Comparison of ENCODE assay signal across 19 cellular contexts in the genomic region with DNA sequence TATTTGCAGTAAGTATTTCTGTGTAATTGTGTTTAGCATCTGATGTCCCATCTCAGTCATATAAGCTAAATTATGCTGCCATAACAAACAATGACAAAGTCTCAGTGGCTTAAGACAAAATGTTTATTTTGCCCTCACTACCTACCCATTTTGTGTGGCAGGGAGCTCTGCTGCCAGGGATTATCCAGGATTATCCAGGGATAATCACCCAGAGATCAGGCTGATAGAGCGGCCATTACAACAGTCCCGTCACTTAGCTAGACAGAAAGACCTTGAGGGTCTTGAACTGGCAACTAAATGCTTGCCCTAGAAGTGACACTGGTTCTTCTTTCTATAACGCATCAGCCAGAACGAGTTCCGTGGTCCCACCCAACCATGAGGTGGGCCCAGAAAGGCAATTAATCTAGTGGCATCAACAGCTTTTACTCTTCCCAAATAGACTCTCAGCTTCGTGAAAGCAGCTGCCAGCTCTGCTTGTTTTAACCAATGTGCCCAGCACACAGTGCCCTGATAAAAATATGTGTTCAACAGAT. TPM values are rescaled to one million over a fixed set of nuclear protein-coding genes. Genes with fewer than 3 reads are reported as not detected.
DNase-seq lines count a peak whose midpoint lies in the region; ATAC-seq and TF ChIP-seq lines count a peak whose summit lies in the region.
"Had no signal": no experiment of that assay in that cellular context is flagged by ENCODE, and none has a peak within 500 bp of the region (broad histone marks: within the 10 kb centered on the region; RNA-seq: fewer than 3 reads in every experiment).

No MANE protein-coding gene starts in this region.

- peaks cover 4 to 5% of the 10 kb centered on the region in 2 donors for H3K36me3 Mint-ChIP-seq in activated T-cell treated with anti-CD3 and anti-CD28 coated beads, Interleukin-2, amount 50 U/mL, for 72 hours (ENCODE audit: insufficient read depth in 2 of 2)
- H3K36me3 Mint-ChIP-seq in type B pancreatic cell = no peaks in the 10 kb centered on the region
- no peaks in the 10 kb centered on the region for H3K36me3 Mint-ChIP-seq in mesothelial cell of epicardium

- no peak for TF ChIP-seq POLR2A in erythroblast (IDR thresholded peaks at IDR 0.05; ENCODE audit: low read length)

- no peak overlapping the region for H3K4me3 Mint-ChIP-seq in activated T-cell treated with anti-CD3 and anti-CD28 coated beads, Interleukin-2, amount 50 U/mL, for 72 hours
- H3K4me3 Mint-ChIP-seq in type B pancreatic cell (no peak overlapping the region), mesothelial cell of epicardium (no peak overlapping the region)
- H3K4me3 Mint-ChIP-seq: activated CD4-positive, alpha-beta T cell treated with anti-CD3 and anti-CD28 coated beads, Interleukin-2, amount 10 ng/mL, durations not matched to agents 7 days and 5 days had no signal

- H3K36me3 ChIP-seq in WERI-Rb-1 = no peaks in the 10 kb centered on the region
- H3K36me3 ChIP-seq: breast epithelium, transverse colon had no signal

- H3K27me3 Mint-ChIP-seq in activated T-cell treated with anti-CD3 and anti-CD28 coated beads, Interleukin-2, amount 50 U/mL, for 72 hours (ENCODE audit: low read depth) = no peaks in the 10 kb centered on the region
- H3K27me3 Mint-ChIP-seq in type B pancreatic cell (no peaks in the 10 kb centered on the region), mesothelial cell of epicardium (ENCODE audit: low read depth) (no peaks in the 10 kb centered on the region)
- H3K27me3 Mint-ChIP-seq: activated CD4-positive, alpha-beta T cell treated with anti-CD3 and anti-CD28 coated beads, Interleukin-2, amount 10 ng/mL, durations not matched to agents 7 days and 5 days had no signal

- no peak overlapping the region for H3K27ac ChIP-seq in WERI-Rb-1
- H3K27ac ChIP-seq: breast epithelium, pancreas, Peyer's patch, transverse colon had no signal

- H3K4me1 Mint-ChIP-seq in activated T-cell treated with anti-CD3 and anti-CD28 coated beads, Interleukin-2, amount 50 U/mL, for 72 hours (ENCODE audit: low read depth) = peaks cover 47% of the 10 kb centered on the region
- H3K4me1 Mint-ChIP-seq in type B pancreatic cell (ENCODE audit: unreplicated experiment) (no peaks in the 10 kb centered on the region), mesothelial cell of epicardium (no peaks in the 10 kb centered on the region)

- no peaks in the 10 kb centered on the region for H3K9me3 Mint-ChIP-seq in activated T-cell treated with anti-CD3 and anti-CD28 coated beads, Interleukin-2, amount 50 U/mL, for 72 hours
- H3K9me3 Mint-ChIP-seq in type B pancreatic cell = no peaks in the 10 kb centered on the region
- H3K9me3 Mint-ChIP-seq in mesothelial cell of epicardium = no peaks in the 10 kb centered on the region
- H3K9me3 Mint-ChIP-seq: activated CD4-positive, alpha-beta T cell treated with anti-CD3 and anti-CD28 coated beads, Interleukin-2, amount 10 ng/mL, durations not matched to agents 7 days and 5 days had no signal

- no peaks in the 10 kb centered on the region for H3K9me3 ChIP-seq in WERI-Rb-1 (ENCODE audit: severe bottlenecking)
- H3K9me3 ChIP-seq: breast epithelium, pancreas, Peyer's patch, transverse colon had no signal

- H3K27me3 ChIP-seq in WERI-Rb-1 (ENCODE audit: insufficient read depth, low read depth, severe bottlenecking) = no peaks in the 10 kb centered on the region
- H3K27me3 ChIP-seq: breast epithelium, pancreas, Peyer's patch, transverse colon had no signal

- TF ChIP-seq CTCF in WERI-Rb-1 (IDR thresholded peaks at IDR 0.05; ENCODE audit: low read depth, low read length) (no peak), type B pancreatic cell (conservative IDR thresholded peaks at IDR 0.05) (no peak), mesothelial cell of epicardium (IDR thresholded peaks at IDR 0.05; ENCODE audit: unreplicated experiment) (no peak)

- peak overlapping the region; percentile 85 for H3K27ac Mint-ChIP-seq in activated T-cell treated with anti-CD3 and anti-CD28 coated beads, Interleukin-2, amount 50 U/mL, for 72 hours
- no peak overlapping the region for H3K27ac Mint-ChIP-seq in type B pancreatic cell
- no peak overlapping the region for H3K27ac Mint-ChIP-seq in mesothelial cell of epicardium
- H3K27ac Mint-ChIP-seq: activated CD4-positive, alpha-beta T cell treated with anti-CD3 and anti-CD28 coated beads, Interleukin-2, amount 10 ng/mL, durations not matched to agents 7 days and 5 days had no signal

- no peak overlapping the region for H3K4me3 ChIP-seq in WERI-Rb-1 (ENCODE audit: low read depth, low read length)
- H3K4me3 ChIP-seq: breast epithelium, pancreas, Peyer's patch, transverse colon had no signal

- no peak for ATAC-seq in activated T-cell treated with anti-CD3 and anti-CD28 coated beads, Interleukin-2, amount 50 U/mL, for 72 hours (replicated peaks in 1 of 2)
- ATAC-seq in GM19395 (IDR thresholded peaks at IDR 0.05; ENCODE audit: unreplicated experiment) = no peak
- ATAC-seq: HCT116, pancreas had no signal

- no peak for DNase-seq in activated T-cell treated with anti-CD3 and anti-CD28 coated beads, Interleukin-2, amount 50 U/mL, for 72 hours
- DNase-seq in activated T-cell treated with anti-CD3 and anti-CD28 coated beads for 4 hours = no peak
- peak; percentile 75 for DNase-seq in WERI-Rb-1
- peak; percentile 46 to 74 for DNase-seq in erythroblast (lab: John Stamatoyannopoulos, UW)
- peak; percentile 7 for DNase-seq in type B pancreatic cell (ENCODE audit: extremely low spot score, unreplicated experiment)
- no peak for DNase-seq in mesothelial cell of epicardium (ENCODE audit: low spot score in 2 of 2, unreplicated experiment in 2 of 2)
- no peak for DNase-seq in GM19238 (ENCODE audit: insufficient read length, low spot score)
- DNase-seq: activated CD4-positive, alpha-beta T cell treated with anti-CD3 and anti-CD28 coated beads, Interleukin-2, amount 10 ng/mL, durations not matched to agents 7 days and 5 days; activated gamma-delta T cell; GDM1; NCI-H2029; NCI-H526; stimulated activated CD4-positive, alpha-beta T cell treated with anti-CD3 and anti-CD28 coated beads, Interleukin-4, amount 100 ng/mL, for 24 hours; transverse colon had no signal

RNA-seq across cellular contexts. Expression of a gene that starts 22.9 kb away (rescaled TPM):
- 10 to 100 TPM; 44.8 to 53.1 TPM for total RNA-seq in activated T-cell treated with anti-CD3 and anti-CD28 coated beads, Interleukin-2, amount 50 U/mL, for 72 hours
- total RNA-seq in type B pancreatic cell (ENCODE audit: low replicate concordance) = 11.2 and 24.3 TPM in 2 replicates
- 4.7 to 5.5 TPM (median 4.8 TPM) in 3 replicates for total RNA-seq in mesothelial cell of epicardium

RNA-seq across cellular contexts. Expression of a gene that starts 43.4 kb away (rescaled TPM):
- 100 to 1,000 TPM; 127 to 171 TPM for total RNA-seq in activated T-cell treated with anti-CD3 and anti-CD28 coated beads, Interleukin-2, amount 50 U/mL, for 72 hours
- total RNA-seq in type B pancreatic cell (ENCODE audit: low replicate concordance) (42.8 and 200 TPM in 2 replicates), mesothelial cell of epicardium (178 to 197 TPM (median 186 TPM) in 3 replicates)

RNA-seq across cellular contexts. Expression of a gene that starts 52.0 kb away (rescaled TPM):
- total RNA-seq in activated T-cell treated with anti-CD3 and anti-CD28 coated beads, Interleukin-2, amount 50 U/mL, for 72 hours = 10 to 100 TPM; 19.4 to 28.2 TPM
- total RNA-seq in type B pancreatic cell (ENCODE audit: low replicate concordance) (38.1 and 51.3 TPM in 2 replicates), mesothelial cell of epicardium (41.8 to 42.9 TPM (median 42.7 TPM) in 3 replicates)

Comparison
In these comparisons a context has a peak if more than half of its experiments do, and no peak if none do; other contexts are left out.
1. DNase-seq: peak in WERI-Rb-1 (single experiment), erythroblast (2 of 2) and type B pancreatic cell (single experiment); none in activated T-cell treated with anti-CD3 and anti-CD28 coated beads, Interleukin-2, amount 50 U/mL, for 72 hours (0 of 2), activated T-cell treated with anti-CD3 and anti-CD28 coated beads for 4 hours (single experiment), mesothelial cell of epicardium (0 of 2) and GM19238 (single experiment).